ENCODE assay signal across 8 cellular contexts in genomic region chr22:43014062-43014875, GRCh38. TPM values are rescaled to one million over a fixed set of nuclear protein-coding genes. Genes with fewer than 3 reads are reported as not detected.
DNase-seq lines count a peak whose midpoint lies in the region; ATAC-seq and TF ChIP-seq lines count a peak whose summit lies in the region.

No MANE protein-coding gene starts in this region.

- H3K36me3 ChIP-seq in ectodermal cell (ENCODE audit: control insufficient read depth, insufficient read depth, low read length): no peaks in the 10 kb centered on the region
- H3K36me3 ChIP-seq in thymus (ENCODE audit: control insufficient read depth, insufficient read depth): no peaks in the 10 kb centered on the region

- H3K27ac ChIP-seq in ectodermal cell (ENCODE audit: insufficient read depth, low read depth, low read length, poor library complexity, severe bottlenecking): peak overlapping the region; percentile 74
- peak overlapping the region; percentile 86 for H3K27ac ChIP-seq in thymus (ENCODE audit: low read depth)

- H3K9me3 Mint-ChIP-seq in activated B cell treated with CpG ODN at 0.5 μM for 24 hours: no peaks in the 10 kb centered on the region

- 1% methylated on average over 43 to 47 of the region's 47 CpGs for WGBS in ectodermal cell, 2 experiments
- WGBS in thymus: 1% methylated on average over 46 of the region's 47 CpGs

- POLR2A ChIA-PET in activated B cell treated with CpG ODN at 0.5 μM for 24 hours (lab: Charles Lee): interaction anchor here (0.5 to 3.5 kb wide), 25 partner anchors 10 to 1016 kb away, joined by 3 to 24 read pairs (median 7); partner anchors contain the start of genes ARFGAP3, POLDIP3 and WBP2NL

- CTCF ChIA-PET in activated B cell treated with CpG ODN at 0.5 μM for 24 hours (lab: Charles Lee): interaction anchor here (0.9 to 2.5 kb wide), 2 partner anchors 10 to 146 kb away, joined by 3 to 11 read pairs; no protein-coding TSS in a partner anchor

- no peaks in the 10 kb centered on the region for H3K27me3 Mint-ChIP-seq in activated B cell treated with CpG ODN at 0.5 μM for 24 hours

- peak; percentile 4 for DNase-seq in DMS153 treated with DMSO at 0.1 percent for 48 hours (lab: John Stamatoyannopoulos, UW; ENCODE audit: unreplicated experiment)
- DNase-seq in DMS153 (lab: John Stamatoyannopoulos, UW): no peak
- peak; percentile 25 for DNase-seq in HT-29 (ENCODE audit: low spot score)
- peak; percentile 38 for DNase-seq in activated B cell treated with CpG ODN at 0.5 μM for 24 hours

- H3K27me3 ChIP-seq in ectodermal cell (ENCODE audit: control insufficient read depth, insufficient read depth, low read length, poor library complexity, severe bottlenecking) (peaks cover 12% of the 10 kb centered on the region), mononuclear cell (ENCODE audit: insufficient read depth, low read length) (no peaks in the 10 kb centered on the region), thymus (ENCODE audit: control insufficient read depth, insufficient read depth) (no peaks in the 10 kb centered on the region)

- H3K4me1 Mint-ChIP-seq in activated B cell treated with CpG ODN at 0.5 μM for 24 hours: peaks cover 31% of the 10 kb centered on the region

- H3K4me1 ChIP-seq in ectodermal cell (ENCODE audit: control insufficient read depth, insufficient read depth, low read length): peaks cover 13% of the 10 kb centered on the region
- H3K4me1 ChIP-seq in mononuclear cell (ENCODE audit: insufficient read depth, low read length): peaks cover 28% of the 10 kb centered on the region
- H3K4me1 ChIP-seq in thymus (ENCODE audit: control insufficient read depth, insufficient read depth, low read length): peaks cover 9% of the 10 kb centered on the region

- H3K4me3 Mint-ChIP-seq in activated B cell treated with CpG ODN at 0.5 μM for 24 hours: peak overlapping the region; percentile 95

- H3K27ac Mint-ChIP-seq in activated B cell treated with CpG ODN at 0.5 μM for 24 hours: peak overlapping the region; percentile 77

- H3K4me3 ChIP-seq in ectodermal cell (ENCODE audit: insufficient read depth, low read depth, low read length) (peak overlapping the region; percentile 76), mononuclear cell (ENCODE audit: low read length) (peak overlapping the region; percentile 63), thymus (ENCODE audit: low read length) (peak overlapping the region; percentile 94)

- H3K9me3 ChIP-seq in ectodermal cell (ENCODE audit: control insufficient read depth, low read length) (no peaks in the 10 kb centered on the region), mononuclear cell (ENCODE audit: low read depth, low read length) (no peaks in the 10 kb centered on the region), thymus (ENCODE audit: control insufficient read depth) (no peaks in the 10 kb centered on the region)

- no peak for TF ChIP-seq CTCF in activated B cell treated with CpG ODN at 0.5 μM for 24 hours (IDR thresholded peaks at IDR 0.05)

- intact Hi-C loops in activated B cell treated with CpG ODN at 0.5 μM for 24 hours (cut with micrococcal nuclease): loop anchor here (2.0 to 10.0 kb wide), 5 partner anchors 13 to 399 kb away; partner anchors contain the start of genes ARFGAP3, MCAT and POLDIP3

- H3K36me3 Mint-ChIP-seq in activated B cell treated with CpG ODN at 0.5 μM for 24 hours (ENCODE audit: low read depth): peaks cover 4% of the 10 kb centered on the region

- ATAC-seq in activated B cell treated with CpG ODN at 0.5 μM for 24 hours (ENCODE audit: low read depth): peak; percentile 10
- no peak for ATAC-seq in HG02588 (IDR thresholded peaks at IDR 0.05; ENCODE audit: unreplicated experiment)

RNA-seq across cellular contexts. Expression of gene PACSIN2, which starts 0.7 kb away (rescaled TPM):
- total RNA-seq in HT-29 (2014; rRNA removed; shearing (Covaris generic)): 42.9 and 44.8 TPM in 2 replicates
- 47.5 and 48.9 TPM in 2 replicates for total RNA-seq in activated B cell treated with CpG ODN at 0.5 μM for 24 hours
- 53.5 TPM for polyA plus RNA-seq in ectodermal cell (2013, experiment 1 of 4)
- 52.4 TPM for polyA plus RNA-seq in ectodermal cell (2013, experiment 2 of 4)
- 43.9 TPM for polyA plus RNA-seq in ectodermal cell (2013, experiment 3 of 4)
- 48.3 TPM for polyA plus RNA-seq in ectodermal cell (2013, experiment 4 of 4)
- 45.4 TPM for total RNA-seq in mononuclear cell
- 36.0 TPM for polyA plus RNA-seq in thymus
